ENCODE assay signal across 22 cellular contexts in genomic region chr3:55702822-55703221, GRCh38.
"Had no signal": no experiment of that assay in that cellular context is flagged by ENCODE, and none has a peak within 500 bp of the region (broad histone marks: within the 10 kb centered on the region; RNA-seq: fewer than 3 reads in every experiment).

No MANE protein-coding gene starts in this region.

- H3K9me3 ChIP-seq: left ventricle myocardium inferior, thoracic aorta had no signal

- H3K36me3 ChIP-seq: left ventricle myocardium inferior, thoracic aorta had no signal

- ATAC-seq: activated CD4-positive, alpha-beta T cell treated with anti-CD3 and anti-CD28 coated beads for 36 hours; esophagus mucosa; natural killer cell had no signal

- H3K4me3 ChIP-seq: left ventricle myocardium inferior, thoracic aorta had no signal

- DNase-seq: activated B cell treated with CpG ODN at 0.5 μM for 24 hours; activated CD4-positive, alpha-beta T cell treated with anti-CD3 and anti-CD28 coated beads for 36 hours; activated CD4-positive, alpha-beta T cell treated with anti-CD3 and anti-CD28 coated beads, Interleukin-2, amount 50 U/mL, for 4 hours; activated CD8-positive, alpha-beta memory T cell treated with anti-CD3 and anti-CD28 coated beads for 24 hours; activated CD8-positive, alpha-beta memory T cell treated with anti-CD3 and anti-CD28 coated beads, Interleukin-2, amount 50 U/mL, for 4 hours; activated naive CD4-positive, alpha-beta T cell treated with Interleukin-2 at 50 U/mL for 16 hours; activated naive CD8-positive, alpha-beta T cell treated with anti-CD3 and anti-CD28 coated beads for 36 hours; activated T-cell treated with anti-CD3 and anti-CD28 coated beads, Interleukin-2, amount 50 U/mL, for 24 hours; central memory CD4-positive, alpha-beta T cell; dermis blood vessel endothelial cell; effector CD8-positive, alpha-beta T cell; glutamatergic neuron; hippocampal formation; left ventricle myocardium inferior; natural killer cell; retina; stimulated activated CD4-positive, alpha-beta T cell treated with anti-CD3 and anti-CD28 coated beads, Interleukin-4, amount 100 ng/mL, for 24 hours; stimulated activated naive CD4-positive, alpha-beta T cell treated with Interleukin-2 at 50 U/mL for 16 hours had no signal

- H3K27ac ChIP-seq: left ventricle myocardium inferior, thoracic aorta had no signal

- FAIRE-seq: astrocyte, frontal cortex had no signal
